16 cellular contexts compared by ENCODE assay signal in genomic region chr22:45590262-45590661, GRCh38.
DNase-seq lines count a peak whose midpoint lies in the region; ATAC-seq, FAIRE-seq and TF ChIP-seq lines count a peak whose summit lies in the region.
"Had no signal": no experiment of that assay in that cellular context is flagged by ENCODE, and none has a peak within 500 bp of the region (broad histone marks: within the 10 kb centered on the region; RNA-seq: fewer than 3 reads in every experiment).

No MANE protein-coding gene starts in this region.

- H3K4me1 ChIP-seq in kidney (ENCODE audit: control insufficient read depth in 1 of 2, insufficient read depth in 1 of 2, low read depth in 1 of 2, low read length in 2 of 2), result no peaks in the 10 kb centered on the region

- TF ChIP-seq CTCF in kidney (IDR thresholded peaks at IDR 0.05; ENCODE audit: borderline replicate concordance, extremely low read depth, insufficient read depth), result no peak

- intact Hi-C loops in left cardiac atrium (cut with DNase I), result no loop called here
- intact Hi-C loops in Right ventricle myocardium inferior (cut with DNase I), result no loop called here
- intact Hi-C loops in kidney (cut with DNase I), result no loop called here

- FAIRE-seq in kidney (lab: Jason Lieb, UNC), result no peak
- FAIRE-seq: H1 had no signal

- no peak overlapping the region for H3K27ac Mint-ChIP-seq in T-helper 17 cell
- peak overlapping the region; percentile 29 for H3K27ac Mint-ChIP-seq in stimulated activated effector memory CD8-positive, alpha-beta T cell treated with anti-CD3 and anti-CD28 coated beads, Interleukin-12 subunit alpha, Interleukin-12 subunit beta, amount 100 ng/mL, for 72 hours
- H3K27ac Mint-ChIP-seq: CD4-positive, alpha-beta memory T cell had no signal

- ATAC-seq in left cardiac atrium (no peak), Right ventricle myocardium inferior (no peak), T-helper 17 cell (no peak), HG02884 (IDR thresholded peaks at IDR 0.05; ENCODE audit: unreplicated experiment) (no peak)
- ATAC-seq in stimulated activated effector memory CD8-positive, alpha-beta T cell treated with anti-CD3 and anti-CD28 coated beads, Interleukin-12 subunit alpha, Interleukin-12 subunit beta, amount 100 ng/mL, for 72 hours, result no peak

- H3K9me3 ChIP-seq in T-helper 17 cell (ENCODE audit: control insufficient read depth, low read length, poor library complexity, severe bottlenecking), result no peaks in the 10 kb centered on the region
- no peaks in the 10 kb centered on the region for H3K9me3 ChIP-seq in kidney (ENCODE audit: control insufficient read depth in 1 of 2, low read length in 2 of 2)
- H3K9me3 ChIP-seq: BLaER1 had no signal

- peaks cover 14% of the 10 kb centered on the region for H3K27me3 Mint-ChIP-seq in T-helper 17 cell

- DNase-seq in left cardiac atrium (peak; percentile 13), Right ventricle myocardium inferior (ENCODE audit: missing footprints) (no peak), T-helper 17 cell (no peak), kidney (peak; percentile 60), NCI-H82 (lab: John Stamatoyannopoulos, UW) (no peak), SHP77 treated with DMSO at 0.1 percent for 48 hours (lab: John Stamatoyannopoulos, UW) (no peak)
- no peak for DNase-seq in stimulated activated effector memory CD8-positive, alpha-beta T cell treated with anti-CD3 and anti-CD28 coated beads, Interleukin-12 subunit alpha, Interleukin-12 subunit beta, amount 100 ng/mL, for 72 hours (ENCODE audit: low spot score in 2 of 2)
- DNase-seq: CD4-positive, alpha-beta memory T cell; DMS79 treated with DMSO at 0.1 percent for 48 hours; GF-D8; H9 had no signal

- H3K4me1 Mint-ChIP-seq in T-helper 17 cell, result peaks cover 6% of the 10 kb centered on the region
- peaks cover 9% of the 10 kb centered on the region for H3K4me1 Mint-ChIP-seq in stimulated activated effector memory CD8-positive, alpha-beta T cell treated with anti-CD3 and anti-CD28 coated beads, Interleukin-12 subunit alpha, Interleukin-12 subunit beta, amount 100 ng/mL, for 72 hours
- H3K4me1 Mint-ChIP-seq: CD4-positive, alpha-beta memory T cell had no signal

- no peak overlapping the region for H3K27ac ChIP-seq in kidney (ENCODE audit: low read depth in 2 of 2, low read length in 2 of 2)
- H3K27ac ChIP-seq: 22Rv1, BLaER1 had no signal

- no peak overlapping the region for H3K9ac ChIP-seq in kidney (ENCODE audit: low read length in 2 of 2)
- H3K9ac ChIP-seq: BLaER1 had no signal

- peak overlapping the region; percentile 12 for H3K4me3 Mint-ChIP-seq in T-helper 17 cell
- no peak overlapping the region for H3K4me3 Mint-ChIP-seq in stimulated activated effector memory CD8-positive, alpha-beta T cell treated with anti-CD3 and anti-CD28 coated beads, Interleukin-12 subunit alpha, Interleukin-12 subunit beta, amount 100 ng/mL, for 72 hours
- H3K4me3 Mint-ChIP-seq: CD14-positive monocyte; CD4-positive, alpha-beta memory T cell; H9 had no signal

- H3K4me3 ChIP-seq in kidney (ENCODE audit: low read length in 2 of 2), result no peak overlapping the region
- H3K4me3 ChIP-seq: BLaER1 had no signal

- no peaks in the 10 kb centered on the region for H3K9me3 Mint-ChIP-seq in stimulated activated effector memory CD8-positive, alpha-beta T cell treated with anti-CD3 and anti-CD28 coated beads, Interleukin-12 subunit alpha, Interleukin-12 subunit beta, amount 100 ng/mL, for 72 hours

- peaks cover 6% of the 10 kb centered on the region for H3K36me3 Mint-ChIP-seq in T-helper 17 cell (ENCODE audit: low read depth)
- H3K36me3 Mint-ChIP-seq in stimulated activated effector memory CD8-positive, alpha-beta T cell treated with anti-CD3 and anti-CD28 coated beads, Interleukin-12 subunit alpha, Interleukin-12 subunit beta, amount 100 ng/mL, for 72 hours, result peaks cover 4% of the 10 kb centered on the region
- H3K36me3 Mint-ChIP-seq: CD14-positive monocyte; CD4-positive, alpha-beta memory T cell had no signal

- no peaks in the 10 kb centered on the region for H3K36me3 ChIP-seq in kidney (ENCODE audit: control insufficient read depth in 1 of 2, insufficient read depth in 2 of 2, low read length in 2 of 2)

Comparison
In these comparisons a context has a peak if more than half of its experiments do, and no peak if none do; other contexts are left out.
1. DNase-seq: peak in left cardiac atrium (single experiment) and kidney (single experiment); none in Right ventricle myocardium inferior (single experiment), T-helper 17 cell (0 of 3), stimulated activated effector memory CD8-positive, alpha-beta T cell treated with anti-CD3 and anti-CD28 coated beads, Interleukin-12 subunit alpha, Interleukin-12 subunit beta, amount 100 ng/mL, for 72 hours (0 of 2), NCI-H82 (single experiment) and SHP77 treated with DMSO at 0.1 percent for 48 hours (single experiment).